Comparison of ENCODE assay signal across 8 cellular contexts in the genomic region with DNA sequence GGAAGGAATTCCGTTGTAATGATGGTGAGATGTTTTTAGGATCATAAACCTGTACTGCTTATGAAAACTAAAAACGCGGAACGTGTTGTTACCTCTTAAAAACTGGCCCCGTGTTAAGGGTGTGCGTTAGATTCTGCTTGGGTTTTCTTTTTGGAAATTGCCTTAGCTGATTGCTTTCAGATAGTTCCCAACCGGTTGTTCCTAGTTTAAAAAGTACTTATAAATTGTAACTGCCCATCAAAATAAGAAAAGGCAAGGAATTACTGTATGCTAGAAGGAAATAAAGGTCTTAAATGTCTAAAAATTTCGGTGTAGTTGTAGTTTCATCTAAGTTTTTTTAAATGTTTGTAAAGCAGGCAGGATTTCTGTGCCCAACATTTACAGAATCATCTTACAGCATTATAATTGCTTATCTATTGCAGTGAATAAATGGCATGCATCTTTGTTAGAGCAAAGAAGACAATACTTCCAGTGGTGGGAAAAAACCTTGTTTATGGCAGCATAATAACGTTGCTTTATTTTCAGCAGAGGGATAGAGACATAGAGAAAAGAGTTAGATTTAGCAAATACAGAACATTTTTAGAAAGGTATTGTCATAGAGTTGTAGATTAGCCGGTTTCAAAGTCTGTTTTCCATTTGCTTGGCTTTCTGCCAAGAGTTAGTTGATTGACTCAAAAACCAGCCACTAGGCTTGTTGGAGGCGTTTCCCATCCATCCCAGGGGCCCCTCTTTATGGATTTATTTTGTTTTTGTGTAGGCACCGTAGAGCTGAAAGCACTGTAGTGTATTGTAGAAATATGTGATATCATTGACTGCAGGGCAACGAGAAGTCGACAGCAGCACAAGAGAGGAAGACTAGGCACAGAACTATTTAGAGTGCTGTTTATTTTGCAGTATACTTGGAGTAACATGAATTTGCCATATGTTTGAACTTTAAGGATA. TPM values are rescaled to one million over a fixed set of nuclear protein-coding genes. Genes with fewer than 3 reads are reported as not detected.
DNase-seq lines count a peak whose midpoint lies in the region; ATAC-seq and TF ChIP-seq lines count a peak whose summit lies in the region.

No MANE protein-coding gene starts in this region.

- H3K9me3 Mint-ChIP-seq in osteocyte (ENCODE audit: unreplicated experiment): no peaks in the 10 kb centered on the region

- H2AFZ ChIP-seq in PC-3 (ENCODE audit: low read length): peak overlapping the region; percentile 79

- H3K4me1 Mint-ChIP-seq in osteocyte (ENCODE audit: unreplicated experiment): peaks cover 49% of the 10 kb centered on the region

- CTCF ChIA-PET in PC-3 (lab: Charles Lee): interaction anchor here (0.6 kb wide), 5 partner anchors 24 to 67 kb away, joined by 3 to 4 read pairs (median 4); no protein-coding TSS in a partner anchor

- H3F3A ChIP-seq in PC-3 (ENCODE audit: low read length, unreplicated experiment): no peaks in the 10 kb centered on the region

- H3K4me3 Mint-ChIP-seq in osteocyte (ENCODE audit: unreplicated experiment): peak overlapping the region; percentile 97

- no peak overlapping the region for H3K27ac ChIP-seq in PC-3 (ENCODE audit: low read length)
- peak overlapping the region; percentile 45 to 96 (median 84) for H3K27ac ChIP-seq in adrenal gland
- peak overlapping the region in 9 of 10 donors; percentile 94 to 99 (median 97) for H3K27ac ChIP-seq in heart right ventricle

- peak; percentile 42; the same call in 1 of the 2 replicates for TF ChIP-seq CTCF in PC-3 (conservative IDR thresholded peaks at IDR 0.05; ENCODE audit: low read depth, low read length)
- TF ChIP-seq CTCF in adrenal gland (IDR thresholded peaks at IDR 0.05): peak in 1 of 6 experiments; percentile 7
- peak in 3 of 9 donors; percentile 2 to 27 (median 10) for TF ChIP-seq CTCF in heart right ventricle (IDR thresholded peaks at IDR 0.05)
- peak; percentile 10 for TF ChIP-seq CTCF in osteocyte (IDR thresholded peaks at IDR 0.05)

- TF ChIP-seq POLR2A in adrenal gland (IDR thresholded peaks at IDR 0.05): peak in 1 of 2 donors; percentile 14

- H3K36me3 Mint-ChIP-seq in osteocyte (ENCODE audit: unreplicated experiment): no peaks in the 10 kb centered on the region

- no TSS peak for BruUV-seq in PC-3 (replicated peaks; lab: Mats Ljungman, UMichigan)

- WGBS in adrenal gland, 4 donors: 1 to 2% (median 1%) methylated on average over 14 of the region's 14 CpGs
- WGBS in heart right ventricle, 2 donors: 1 to 2% methylated on average over 14 of the region's 14 CpGs

- H3K27me3 Mint-ChIP-seq in osteocyte (ENCODE audit: unreplicated experiment): no peaks in the 10 kb centered on the region

- ATAC-seq in PC-3 (peak; percentile 13), heart right ventricle (peak in 2 of 8 donors; percentile 23 to 24), HG03354 (IDR thresholded peaks at IDR 0.05; ENCODE audit: poor library complexity, severe bottlenecking, unreplicated experiment) (no peak), GM21576 (IDR thresholded peaks at IDR 0.05; ENCODE audit: unreplicated experiment) (no peak)

- peaks cover 9% of the 10 kb centered on the region for H4K20me1 ChIP-seq in PC-3 (ENCODE audit: low read length)

- POLR2A ChIA-PET in PC-3 (lab: Charles Lee; ENCODE audit: unreplicated experiment): no interaction called here

- peaks cover 66% of the 10 kb centered on the region for H3K79me2 ChIP-seq in PC-3 (ENCODE audit: low read length)

- H3K4me3 ChIP-seq in Jurkat, Clone E6-1 (ENCODE audit: low read length): peak overlapping the region; percentile 73
- H3K4me3 ChIP-seq in PC-3 (ENCODE audit: low read length) (peak overlapping the region; percentile 81), adrenal gland (peak overlapping the region; percentile 59 to 100 (median 74)), heart right ventricle (peak overlapping the region; percentile 77 to 99 (median 94))

- intact Hi-C loops in PC-3 (cut with micrococcal nuclease) (loop anchor here (1.0 to 2.0 kb wide), 2 partner anchors 37 to 75 kb away; partner anchors contain the start of gene BCAS3), adrenal gland (cut with DNase I) (no loop called here), heart right ventricle (cut with DNase I) (loop anchor here in 5 of 10 donors (1.0 to 5.0 kb wide), 4 partner anchors 25 to 77 kb away; no protein-coding TSS in a partner anchor)

- H3K9ac ChIP-seq in PC-3 (ENCODE audit: low read length): peak overlapping the region; percentile 85

- peak overlapping the region; percentile 96 for H3K27ac Mint-ChIP-seq in osteocyte (ENCODE audit: unreplicated experiment)

- H3K27me3 ChIP-seq in PC-3 (ENCODE audit: low read length) (no peaks in the 10 kb centered on the region), adrenal gland (no peaks in the 10 kb centered on the region), heart right ventricle (no peaks in the 10 kb centered on the region)

- H3K9me3 ChIP-seq in PC-3 (ENCODE audit: low read length) (no peaks in the 10 kb centered on the region), adrenal gland (replicated peaks in 1 of 3) (no peaks in the 10 kb centered on the region), heart right ventricle (no peaks in the 10 kb centered on the region)

- H3K36me3 ChIP-seq in PC-3 (ENCODE audit: low read depth, low read length) (no peaks in the 10 kb centered on the region), adrenal gland (replicated peaks in 1 of 2) (no peaks in the 10 kb centered on the region), heart right ventricle (no peaks in the 10 kb centered on the region)

- peak overlapping the region; percentile 92 for H3K4me2 ChIP-seq in PC-3 (ENCODE audit: low read length)

- peaks cover 8% of the 10 kb centered on the region for H3K4me1 ChIP-seq in PC-3 (ENCODE audit: insufficient read depth, low read length)
- peaks cover 16 to 39% of the 10 kb centered on the region in 2 donors for H3K4me1 ChIP-seq in adrenal gland (replicated peaks in 1 of 2)
- H3K4me1 ChIP-seq in heart right ventricle: peaks cover 0 to 76% (median 34%) of the 10 kb centered on the region in 9 donors

- H3K9me2 ChIP-seq in PC-3 (replicated peaks; ENCODE audit: low read length): no peaks in the 10 kb centered on the region

- peak; percentile 92 for DNase-seq in DMS 273 (lab: John Stamatoyannopoulos, UW; ENCODE audit: unreplicated experiment)
- DNase-seq in Jurkat, Clone E6-1 (ENCODE audit: low read depth, low spot score): peak; percentile 61
- DNase-seq in PC-3: peak; percentile 88
- peak; percentile 35 to 69 (median 56) for DNase-seq in adrenal gland
- DNase-seq in heart right ventricle: peak in 1 of 2 donors; percentile 65
- DNase-seq in osteocyte (ENCODE audit: extremely low spot score, unreplicated experiment): no peak

RNA-seq across cellular contexts. Expression of gene PPM1D, which starts 1.7 kb away (rescaled TPM):
- polyA plus RNA-seq in Jurkat, Clone E6-1 (2012; ENCODE audit: insufficient read depth, insufficient read length): 10.9 TPM
- total RNA-seq in PC-3 (2014; rRNA removed): 8.2 and 8.4 TPM in 2 replicates
- total RNA-seq in adrenal gland: 10 to 100 TPM in 5 of 8 donors, 1 to 10 TPM in 3; 3.4 to 16.3 (median 11.5) TPM
- 1 to 10 TPM; 3.4 to 8.5 (median 3.7) TPM for polyA plus RNA-seq in adrenal gland
- total RNA-seq in heart right ventricle: 10 to 100 TPM in 2 of 10 donors, 1 to 10 TPM in 8; 4.5 to 10.6 (median 7.8) TPM
- polyA plus RNA-seq in heart right ventricle: 1 to 10 TPM; 3.1 to 4.0 TPM
- total RNA-seq in osteocyte: 21.1 and 22.1 TPM in 2 replicates
